Comparison of ENCODE assay signal across 20 cellular contexts in genomic region chr2:95287806-95288205, GRCh38. TPM values are rescaled to one million over a fixed set of nuclear protein-coding genes. Genes with fewer than 3 reads are reported as not detected.
DNase-seq lines count a peak whose midpoint lies in the region; FAIRE-seq and TF ChIP-seq lines count a peak whose summit lies in the region.
"Had no signal": no experiment of that assay in that cellular context is flagged by ENCODE, and none has a peak within 500 bp of the region (broad histone marks: within the 10 kb centered on the region; RNA-seq: fewer than 3 reads in every experiment).

No MANE protein-coding gene starts in this region.

- DNase-seq in NCI-H1694 treated with DMSO at 0.1 percent for 48 hours (lab: John Stamatoyannopoulos, UW) = peak; percentile 31
- DNase-seq in NCI-H1694 (lab: John Stamatoyannopoulos, UW) = no peak
- peak; percentile 47 to 78 for DNase-seq in NCI-H524 (lab: John Stamatoyannopoulos, UW)
- no peak for DNase-seq in bronchial epithelial cell (ENCODE audit: low read depth)
- no peak for DNase-seq in progenitor cell of endocrine pancreas (ENCODE audit: low spot score, unreplicated experiment)
- DNase-seq in lower leg skin (ENCODE audit: low spot score in 2 of 2) = no peak
- no peak for DNase-seq in nucleus accumbens (lab: John Stamatoyannopoulos, UW)
- DNase-seq in NCI-H1092 treated with DMSO at 0.1 percent for 48 hours (lab: John Stamatoyannopoulos, UW) = no peak
- DNase-seq: CD8-positive, alpha-beta T cell; NCI-H1105 treated with DMSO at 0.1 percent for 48 hours; NCI-H2029 treated with DMSO at 0.1 percent for 48 hours; NCI-H510A; Right ventricle myocardium superior had no signal

- no peak for TF ChIP-seq CTCF in bronchial epithelial cell (IDR thresholded peaks at IDR 0.05; ENCODE audit: insufficient read depth, low read length, severe bottlenecking)
- no peak for TF ChIP-seq CTCF in progenitor cell of endocrine pancreas (IDR thresholded peaks at IDR 0.05; ENCODE audit: unreplicated experiment)
- TF ChIP-seq CTCF in lower leg skin (IDR thresholded peaks at IDR 0.05) = no peak

- H3K36me3 Mint-ChIP-seq in progenitor cell of endocrine pancreas (ENCODE audit: insufficient read depth) = peaks cover 10% of the 10 kb centered on the region
- H3K36me3 Mint-ChIP-seq: CD8-positive, alpha-beta T cell had no signal

- H3K27me3 ChIP-seq in bronchial epithelial cell (ENCODE audit: control insufficient read depth, insufficient read depth, low read length) = no peaks in the 10 kb centered on the region
- H3K27me3 ChIP-seq: BLaER1 treated with 17β-estradiol and CSF1 and Interleukin-3, amounts not matched to agents 10 nM and 100 nM had no signal

- peak; percentile 64 for FAIRE-seq in bronchial epithelial cell (lab: Jason Lieb, UNC)
- FAIRE-seq: GM12892, GM18507, K562 had no signal

- peak overlapping the region; percentile 16 for H3K27ac Mint-ChIP-seq in progenitor cell of endocrine pancreas
- H3K27ac Mint-ChIP-seq: CD8-positive, alpha-beta T cell had no signal

- TF ChIP-seq POLR2A in lower leg skin (IDR thresholded peaks at IDR 0.05) = no peak

- H3K4me1 Mint-ChIP-seq in progenitor cell of endocrine pancreas (ENCODE audit: low read depth) = no peaks in the 10 kb centered on the region

- no peak overlapping the region for H3K4me3 ChIP-seq in bronchial epithelial cell (ENCODE audit: low read depth, low read length)
- H3K4me3 ChIP-seq in lower leg skin (ENCODE audit: low read depth, poor library complexity, severe bottlenecking) = no peak overlapping the region
- H3K4me3 ChIP-seq: BLaER1 treated with 17β-estradiol and CSF1 and Interleukin-3, amounts not matched to agents 10 nM and 100 nM; K562; SK-N-MC had no signal

- peaks cover 13% of the 10 kb centered on the region for H3K9me3 Mint-ChIP-seq in progenitor cell of endocrine pancreas (ENCODE audit: low read depth)

- intact Hi-C loops in lower leg skin (cut with DNase I; ENCODE audit: low total_unique reads) = no loop called here

- WGBS in lower leg skin, 2 donors = 82 to 90% methylated on average over 4 to 5 of the region's 5 CpGs

- H3K36me3 ChIP-seq in bronchial epithelial cell (ENCODE audit: control insufficient read depth, insufficient read depth, low read length) = peaks cover 35% of the 10 kb centered on the region
- H3K36me3 ChIP-seq: BLaER1 treated with 17β-estradiol and CSF1 and Interleukin-3, amounts not matched to agents 10 nM and 100 nM had no signal

- H3K27me3 Mint-ChIP-seq in progenitor cell of endocrine pancreas = no peaks in the 10 kb centered on the region

- H3K4me3 Mint-ChIP-seq in progenitor cell of endocrine pancreas (ENCODE audit: low read depth) = no peak overlapping the region
- H3K4me3 Mint-ChIP-seq: CD8-positive, alpha-beta T cell had no signal

RNA-seq across cellular contexts. Expression of gene KCNIP3, which starts 9.3 kb away (rescaled TPM):
- total RNA-seq in bronchial epithelial cell (under 0.01 and 0.51 TPM in 2 replicates), progenitor cell of endocrine pancreas (4.3 and 6.3 TPM in 2 replicates), lower leg skin (10 to 100 TPM in 2 of 4 donors, 1 to 10 TPM in 2; 5.2 to 20.4 (median 11.4) TPM)
- total RNA-seq: CD8-positive, alpha-beta T cell; OCI-LY7; T-helper 2 cell treated with Interferon-gamma antibody and Interleukin-4, amounts not matched to agents 100 ng/mL and 5 ng/mL, for 36 hours had no signal

RNA-seq across cellular contexts. Expression of gene PROM2, which starts 13.6 kb away (rescaled TPM):
- total RNA-seq in bronchial epithelial cell (10.8 and 41.6 TPM in 2 replicates), progenitor cell of endocrine pancreas (14.2 and 16.9 TPM in 2 replicates), lower leg skin (100 to 1,000 TPM in 2 of 4 donors, 10 to 100 TPM in 2; 87.0 to 272 (median 98.0) TPM)
- total RNA-seq: K562 had no signal

Comparison
In these comparisons a context has a peak if more than half of its experiments do, and no peak if none do; other contexts are left out.
1. DNase-seq: peak in NCI-H1694 treated with DMSO at 0.1 percent for 48 hours (single experiment) and NCI-H524 (2 of 2); none in NCI-H1694 (single experiment), bronchial epithelial cell (single experiment), progenitor cell of endocrine pancreas (single experiment), lower leg skin (0 of 2), nucleus accumbens (0 of 56) and NCI-H1092 treated with DMSO at 0.1 percent for 48 hours (single experiment).